24 cellular contexts compared by ENCODE assay signal in the genomic region with DNA sequence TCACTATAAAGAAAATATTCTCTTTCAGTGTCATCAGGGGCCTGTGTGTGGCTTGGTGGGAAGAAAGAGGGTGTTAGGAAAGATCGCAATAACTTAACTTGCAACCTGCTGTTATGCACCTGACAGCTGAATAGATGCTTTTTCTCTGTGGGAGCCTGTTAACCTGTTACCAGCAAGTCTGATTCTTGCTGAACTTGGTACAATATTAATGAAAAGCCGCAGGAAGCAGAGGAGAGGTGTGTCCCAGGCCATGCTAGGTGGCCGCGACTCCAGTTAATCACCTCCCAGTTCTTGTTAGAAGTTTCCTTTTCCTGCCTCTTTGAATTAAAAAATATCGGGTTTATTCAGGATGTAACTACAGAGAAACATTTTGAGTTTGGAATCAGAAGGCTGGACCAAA.
"Had no signal": no experiment of that assay in that cellular context is flagged by ENCODE, and none has a peak within 500 bp of the region (broad histone marks: within the 10 kb centered on the region; RNA-seq: fewer than 3 reads in every experiment).

No MANE protein-coding gene starts in this region.

- H3K9me3 ChIP-seq: colonic mucosa, suprapubic skin, thyroid gland had no signal

- H3K36me3 ChIP-seq: colonic mucosa, neutrophil, suprapubic skin, thyroid gland had no signal

- DNase-seq: colonic mucosa; dermis blood vessel endothelial cell; endodermal cell; erythroblast; foreskin keratinocyte; head of caudate nucleus; left ventricle myocardium superior; mesendoderm; naive thymus-derived CD4-positive, alpha-beta T cell; nephron progenitor cell; posterior cingulate gyrus; right cardiac atrium; stimulated activated CD4-positive, alpha-beta T cell treated with anti-CD3 and anti-CD28 coated beads, Interleukin-2, amount 100 ng/mL, for 48 hours; stimulated activated CD8-positive, alpha-beta memory T cell treated with anti-CD3 and anti-CD28 coated beads, Interleukin-4, amount 100 ng/mL, for 48 hours; stimulated activated naive CD8-positive, alpha-beta T cell treated with anti-CD3 and anti-CD28 coated beads, Interleukin-15, Interleukin-2, amounts not matched to agents 100 U/mL and 50 U/mL, for 24 hours; thyroid gland had no signal

- H3K27ac ChIP-seq: colonic mucosa, foreskin keratinocyte, hepatocyte, neutrophil, suprapubic skin, thyroid gland had no signal

- H3K4me3 ChIP-seq: colonic mucosa, hepatocyte, lung, smooth muscle cell, suprapubic skin, thyroid gland had no signal

- H3K27me3 ChIP-seq: colonic mucosa, foreskin keratinocyte, hepatocyte, neutrophil, suprapubic skin, thyroid gland had no signal

- FAIRE-seq: endothelial cell of umbilical vein, urothelium cell line had no signal

- ATAC-seq: foreskin keratinocyte; left ventricle myocardium superior; naive thymus-derived CD4-positive, alpha-beta T cell; right cardiac atrium; stimulated activated effector memory CD8-positive, alpha-beta T cell treated with anti-CD3 and anti-CD28 coated beads, Interleukin-12 subunit alpha, Interleukin-12 subunit beta, amount 100 ng/mL, for 72 hours; stimulated activated naive CD8-positive, alpha-beta T cell treated with anti-CD3 and anti-CD28 coated beads, Interleukin-15, Interleukin-2, amounts not matched to agents 100 U/mL and 50 U/mL, for 24 hours had no signal

- H3K4me1 ChIP-seq: colonic mucosa, foreskin keratinocyte, suprapubic skin, thyroid gland had no signal
